Comparison of ENCODE assay signal across 23 cellular contexts in genomic region chr21:45900034-45900868, GRCh38.
DNase-seq lines count a peak whose midpoint lies in the region; ATAC-seq, FAIRE-seq and TF ChIP-seq lines count a peak whose summit lies in the region.
"Had no signal": no experiment of that assay in that cellular context is flagged by ENCODE, and none has a peak within 500 bp of the region (broad histone marks: within the 10 kb centered on the region; RNA-seq: fewer than 3 reads in every experiment).

No MANE protein-coding gene starts in this region.

- intact Hi-C loops in HepG2 (cut with micrococcal nuclease; ENCODE audit: unreplicated experiment) (no loop called here), spleen (cut with DNase I; ENCODE audit: low total_unique reads) (no loop called here)

- H3K9me3 Mint-ChIP-seq in activated CD8-positive, alpha-beta memory T cell treated with anti-CD3 and anti-CD28 coated beads, Interleukin-2, amount 10 ng/mL, durations not matched to agents 7 days and 5 days (ENCODE audit: low read depth), result no peaks in the 10 kb centered on the region
- H3K9me3 Mint-ChIP-seq: CD4-positive, CD25-positive, alpha-beta regulatory T cell had no signal

- FAIRE-seq in HepG2 (lab: Jason Lieb, UNC), result no peak
- FAIRE-seq: A204.1, GM12892 had no signal

- in situ Hi-C loops in HepG2 (cut with HindIII; ENCODE audit: extremely low pct_ligation_motif_present, low pct_unique_long_range_greater_than_20kb), result no loop called here

- no peaks in the 10 kb centered on the region for H3K9me3 ChIP-seq in RWPE2 (ENCODE audit: severe bottlenecking)
- H3K9me3 ChIP-seq in HepG2 (ENCODE audit: low read length), result no peaks in the 10 kb centered on the region
- no peaks in the 10 kb centered on the region for H3K9me3 ChIP-seq in spleen
- H3K9me3 ChIP-seq: BLaER1, MG63, Peyer's patch, SK-N-SH had no signal

- H3K4me2 ChIP-seq in HepG2 (ENCODE audit: low read depth, low read length), result no peak overlapping the region
- H3K4me2 ChIP-seq: BLaER1, SK-N-SH had no signal

- H3K4me1 ChIP-seq in RWPE2 (ENCODE audit: insufficient read depth, poor library complexity, severe bottlenecking) (no peaks in the 10 kb centered on the region), HepG2 (ENCODE audit: insufficient read depth, low read length) (no peaks in the 10 kb centered on the region), spleen (no peaks in the 10 kb centered on the region)
- H3K4me1 ChIP-seq: BLaER1, Peyer's patch had no signal

- TF ChIP-seq EP300 in HepG2 (IDR thresholded peaks at IDR 0.05; ENCODE audit: low read depth in 2 of 2, low read length in 2 of 2) (no peak), HepG2 (CRISPR knock-in tag; IDR thresholded peaks at IDR 0.05; ENCODE audit: borderline replicate concordance) (no peak)

- H3K27ac Mint-ChIP-seq in activated CD8-positive, alpha-beta memory T cell treated with anti-CD3 and anti-CD28 coated beads, Interleukin-2, amount 10 ng/mL, durations not matched to agents 7 days and 5 days, result no peak overlapping the region
- H3K27ac Mint-ChIP-seq: CD4-positive, CD25-positive, alpha-beta regulatory T cell had no signal

- no peaks in the 10 kb centered on the region for H3K36me3 Mint-ChIP-seq in activated CD8-positive, alpha-beta memory T cell treated with anti-CD3 and anti-CD28 coated beads, Interleukin-2, amount 10 ng/mL, durations not matched to agents 7 days and 5 days

- POLR2A ChIA-PET in HepG2 (lab: Yijun Ruan, JAX), result no interaction called here

- H3K4me3 Mint-ChIP-seq in activated CD8-positive, alpha-beta memory T cell treated with anti-CD3 and anti-CD28 coated beads, Interleukin-2, amount 10 ng/mL, durations not matched to agents 7 days and 5 days, result no peak overlapping the region
- H3K4me3 Mint-ChIP-seq: CD4-positive, CD25-positive, alpha-beta regulatory T cell had no signal

- H3K27me3 ChIP-seq in H7 (ENCODE audit: control insufficient read depth, insufficient read depth, low read length) (no peaks in the 10 kb centered on the region), RWPE2 (ENCODE audit: insufficient read depth, poor library complexity, severe bottlenecking) (no peaks in the 10 kb centered on the region), HepG2 (ENCODE audit: control insufficient read depth in 1 of 2, insufficient read depth in 2 of 2, low read length in 2 of 2) (peaks cover 8 to 66% of the 10 kb centered on the region in 2 experiments), spleen (replicated peaks in 1 of 7) (no peaks in the 10 kb centered on the region)
- H3K27me3 ChIP-seq: BLaER1, MG63, Peyer's patch had no signal

- DNase-seq in H7 (peak; percentile 64), RWPE2 (ENCODE audit: low spot score) (peak; percentile 56), HepG2 (ENCODE audit: low spot score) (no peak), spleen (peak; percentile 71), NCI-H526 treated with DMSO at 0.1 percent for 48 hours (lab: John Stamatoyannopoulos, UW) (no peak)
- no peak for DNase-seq in activated CD8-positive, alpha-beta memory T cell treated with anti-CD3 and anti-CD28 coated beads, Interleukin-2, amount 10 ng/mL, durations not matched to agents 7 days and 5 days
- DNase-seq: CD4-positive, CD25-positive, alpha-beta regulatory T cell; DMS153; DND-41; GOT3; KG1; MG63; NCI-H2029; NCI-H446 treated with DMSO at 0.1 percent for 48 hours; NCI-H69; Peyer's patch; SK-N-SH; SW 1271 had no signal

- TF ChIP-seq POLR2A in HepG2 (IDR thresholded peaks at IDR 0.05; ENCODE audit: insufficient read depth in 1 of 2, low read depth in 2 of 2, low read length in 2 of 2), result no peak
- TF ChIP-seq POLR2A in spleen (IDR thresholded peaks at IDR 0.05), result no peak

- no peaks in the 10 kb centered on the region for H4K20me1 ChIP-seq in HepG2 (ENCODE audit: insufficient read depth, low read length)
- H4K20me1 ChIP-seq: BLaER1 had no signal

- ATAC-seq in RWPE2 (ENCODE audit: low read depth) (no peak), HepG2 (no peak), GM18909 (IDR thresholded peaks at IDR 0.05; ENCODE audit: poor library complexity, unreplicated experiment) (no peak)
- ATAC-seq in activated CD8-positive, alpha-beta memory T cell treated with anti-CD3 and anti-CD28 coated beads, Interleukin-2, amount 10 ng/mL, durations not matched to agents 7 days and 5 days, result no peak
- ATAC-seq: HCT116 had no signal

- TF ChIP-seq CTCF in RWPE2 (IDR thresholded peaks at IDR 0.05; ENCODE audit: poor library complexity, severe bottlenecking) (no peak), HepG2 (CRISPR knock-in tag; IDR thresholded peaks at IDR 0.05) (no peak), spleen (IDR thresholded peaks at IDR 0.05 in 8 of 11, conservative IDR thresholded peaks at IDR 0.05 in 3 of 11) (no peak)

- no peaks in the 10 kb centered on the region for H3K4me1 Mint-ChIP-seq in activated CD8-positive, alpha-beta memory T cell treated with anti-CD3 and anti-CD28 coated beads, Interleukin-2, amount 10 ng/mL, durations not matched to agents 7 days and 5 days

- no peak overlapping the region for H2AFZ ChIP-seq in HepG2 (ENCODE audit: low read length)

- no peak overlapping the region for H3K4me3 ChIP-seq in H7 (ENCODE audit: insufficient read depth, low read depth, low read length)
- H3K4me3 ChIP-seq in RWPE2 (ENCODE audit: severe bottlenecking), result no peak overlapping the region
- no peak overlapping the region for H3K4me3 ChIP-seq in HepG2 (replicated peaks in 1 of 3; ENCODE audit: insufficient read depth in 1 of 3, low read depth in 2 of 3, low read length in 3 of 3)
- H3K4me3 ChIP-seq in spleen, result no peak overlapping the region
- H3K4me3 ChIP-seq: BLaER1, MG63, Peyer's patch had no signal

- no peak overlapping the region for H3K27ac ChIP-seq in RWPE2 (ENCODE audit: poor library complexity, severe bottlenecking)
- H3K27ac ChIP-seq in HepG2 (ENCODE audit: extremely low read length, insufficient read depth, low read length), result no peak overlapping the region
- H3K27ac ChIP-seq in spleen, result no peak overlapping the region
- H3K27ac ChIP-seq: BLaER1, Peyer's patch had no signal

- H3K36me3 ChIP-seq in H7 (replicated peaks; ENCODE audit: control insufficient read depth, insufficient read depth, low read length) (no peaks in the 10 kb centered on the region), RWPE2 (ENCODE audit: low read depth) (no peaks in the 10 kb centered on the region), HepG2 (replicated peaks in 1 of 2; ENCODE audit: control insufficient read depth in 1 of 2, insufficient read depth in 2 of 2, low read length in 2 of 2) (no peaks in the 10 kb centered on the region), spleen (peaks cover 0 to 51% (median 3%) of the 10 kb centered on the region in 6 donors)
- H3K36me3 ChIP-seq: MG63, Peyer's patch had no signal

- H3K9ac ChIP-seq in HepG2 (ENCODE audit: insufficient read depth, low read depth, low read length), result no peak overlapping the region
- H3K9ac ChIP-seq: BLaER1, SK-N-SH had no signal

- H3K27me3 Mint-ChIP-seq in activated CD8-positive, alpha-beta memory T cell treated with anti-CD3 and anti-CD28 coated beads, Interleukin-2, amount 10 ng/mL, durations not matched to agents 7 days and 5 days, result no peaks in the 10 kb centered on the region
- H3K27me3 Mint-ChIP-seq: CD4-positive, CD25-positive, alpha-beta regulatory T cell had no signal

- CTCF ChIA-PET in HepG2 (lab: Yijun Ruan, JAX; ENCODE audit: low intra/inter-chr PET ratio, low total read pairs), result no interaction called here
- CTCF ChIA-PET in activated CD8-positive, alpha-beta memory T cell treated with anti-CD3 and anti-CD28 coated beads, Interleukin-2, amount 10 ng/mL, durations not matched to agents 7 days and 5 days (lab: Charles Lee), result no interaction called here

- H3K79me2 ChIP-seq in HepG2 (ENCODE audit: insufficient read depth, low read length), result no peaks in the 10 kb centered on the region

- no TSS peak for BruUV-seq in HepG2 (replicated peaks; lab: Mats Ljungman, UMichigan)

- TF ChIP-seq RAD21 in HepG2 (CRISPR knock-in tag; IDR thresholded peaks at IDR 0.05), result no peak

- WGBS in HepG2 (ENCODE audit: low lambda C conversion rate), result 51% methylated on average over 9 of the region's 27 CpGs
- 86 to 94% (median 92%) methylated on average over 26 to 27 of the region's 27 CpGs for WGBS in spleen, 5 donors

TF ChIP-seq in HepG2, 621 proteins besides CTCF, POLR2A, EP300 and RAD21:
- TF ChIP-seq MNT (IDR thresholded peaks at IDR 0.05) (peak; percentile 56), ZFP90 (CRISPR knock-in tag; IDR thresholded peaks at IDR 0.05; ENCODE audit: borderline replicate concordance) (no peak), POGZ (CRISPR knock-in tag; IDR thresholded peaks at IDR 0.05) (no peak)

Comparison
In these comparisons a context has a peak if more than half of its experiments do, and no peak if none do; other contexts are left out.
1. DNase-seq: peak in H7 (single experiment), RWPE2 (single experiment) and spleen (single experiment); none in HepG2 (single experiment), activated CD8-positive, alpha-beta memory T cell treated with anti-CD3 and anti-CD28 coated beads, Interleukin-2, amount 10 ng/mL, durations not matched to agents 7 days and 5 days (single experiment) and NCI-H526 treated with DMSO at 0.1 percent for 48 hours (single experiment).